Comparison of ENCODE assay signal across 36 cellular contexts in the genomic region with DNA sequence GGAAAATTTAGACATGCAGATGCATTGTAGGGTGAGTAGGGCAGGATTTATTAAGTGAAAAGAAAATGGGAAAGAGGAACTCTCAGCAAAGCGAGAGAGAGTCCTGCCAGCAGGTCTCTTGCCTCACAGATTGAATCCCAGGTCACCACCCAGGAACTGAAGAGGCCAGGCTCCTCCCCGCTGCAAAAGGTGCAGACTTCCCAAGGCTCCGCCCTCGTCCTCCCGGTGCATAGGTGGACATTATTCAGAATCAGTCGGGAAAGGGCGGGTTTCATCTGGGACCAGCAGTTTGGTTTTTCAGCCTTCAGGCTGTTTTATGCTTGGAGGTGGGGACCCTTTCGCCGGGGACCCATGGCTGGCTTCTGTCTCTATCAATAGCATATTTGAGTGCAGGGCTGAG.
"Had no signal": no experiment of that assay in that cellular context is flagged by ENCODE, and none has a peak within 500 bp of the region (broad histone marks: within the 10 kb centered on the region; RNA-seq: fewer than 3 reads in every experiment).

No MANE protein-coding gene starts in this region.

- H3K4me3 Mint-ChIP-seq: activated naive CD4-positive, alpha-beta T cell treated with anti-CD3 and anti-CD28 coated beads, Interleukin-2, amount 10 ng/mL, durations not matched to agents 7 days and 5 days; activated naive CD8-positive, alpha-beta T cell treated with anti-CD3 and anti-CD28 coated beads, Interleukin-2, amount 10 ng/mL, durations not matched to agents 7 days and 5 days; brain; mesothelial cell of epicardium; naive B cell; nephron progenitor cell; stimulated activated effector memory CD8-positive, alpha-beta T cell treated with anti-CD3 and anti-CD28 coated beads, Interleukin-12 subunit alpha, Interleukin-12 subunit beta, amount 100 ng/mL, for 72 hours; stimulated activated naive CD8-positive, alpha-beta T cell treated with anti-CD3 and anti-CD28 coated beads, Interleukin-15, Interleukin-2, amounts not matched to agents 100 ng/mL and 50 ng/mL, for 24 hours; T-helper 2 cell treated with Interferon-gamma antibody and Interleukin-4, amounts not matched to agents 5 μg/mL and 100 μg/mL, for 36 hours; type B pancreatic cell had no signal

- ATAC-seq: gastrocnemius medialis; left colon; pancreas; sciatic nerve; stimulated activated effector memory CD8-positive, alpha-beta T cell treated with anti-CD3 and anti-CD28 coated beads, Interleukin-12 subunit alpha, Interleukin-12 subunit beta, amount 100 ng/mL, for 72 hours had no signal

- H3K36me3 Mint-ChIP-seq: activated naive CD4-positive, alpha-beta T cell treated with anti-CD3 and anti-CD28 coated beads, Interleukin-2, amount 10 ng/mL, durations not matched to agents 7 days and 5 days; activated naive CD8-positive, alpha-beta T cell treated with anti-CD3 and anti-CD28 coated beads, Interleukin-2, amount 10 ng/mL, durations not matched to agents 7 days and 5 days; stimulated activated effector memory CD8-positive, alpha-beta T cell treated with anti-CD3 and anti-CD28 coated beads, Interleukin-12 subunit alpha, Interleukin-12 subunit beta, amount 100 ng/mL, for 72 hours; type B pancreatic cell had no signal

- H3K9me3 Mint-ChIP-seq: activated naive CD4-positive, alpha-beta T cell treated with anti-CD3 and anti-CD28 coated beads, Interleukin-2, amount 10 ng/mL, durations not matched to agents 7 days and 5 days had no signal

- H3K4me3 ChIP-seq: ascending aorta, cardiac muscle cell, coronary artery, dorsolateral prefrontal cortex, gastrocnemius medialis, pancreas, prostate gland, skin epidermis, thoracic aorta, uterus had no signal

- FAIRE-seq: kidney, pancreas had no signal

- H3K27me3 ChIP-seq: ascending aorta, cardiac muscle cell, dorsolateral prefrontal cortex, gastrocnemius medialis, pancreas, uterus had no signal

- H3K36me3 ChIP-seq: ascending aorta, cardiac muscle cell, gastrocnemius medialis, pancreas, prostate gland, thoracic aorta, uterus had no signal

- DNase-seq: activated CD4-positive, alpha-beta T cell treated with anti-CD3 and anti-CD28 coated beads for 48 hours; activated CD4-positive, alpha-beta T cell treated with anti-CD3 and anti-CD28 coated beads, Interleukin-2, amount 50 U/mL, for 48 hours; activated CD8-positive, alpha-beta memory T cell treated with anti-CD3 and anti-CD28 coated beads for 24 hours; activated gamma-delta T cell; activated naive CD4-positive, alpha-beta T cell treated with anti-CD3 and anti-CD28 coated beads, Interleukin-2, amount 10 ng/mL, durations not matched to agents 7 days and 5 days; activated naive CD8-positive, alpha-beta T cell treated with anti-CD3 and anti-CD28 coated beads, Interleukin-2, amount 10 ng/mL, durations not matched to agents 7 days and 5 days; activated T-cell treated with anti-CD3 and anti-CD28 coated beads, Interleukin-2, amount 50 U/mL, for 1 hour; cerebellar nuclear complex; dorsolateral prefrontal cortex; effector memory CD4-positive, alpha-beta T cell; erythroblast; gastrocnemius medialis; glutamatergic neuron; kidney; left colon; mammary epithelial cell; naive B cell; nephron progenitor cell; nucleus accumbens; pancreas; retina; stimulated activated CD4-positive, alpha-beta T cell treated with anti-CD3 and anti-CD28 coated beads, Interleukin-4, amount 100 ng/mL, for 24 hours; uterus had no signal

- H3K9me3 ChIP-seq: ascending aorta, gastrocnemius medialis, pancreas, prostate gland, thoracic aorta, uterus had no signal

- H3K27ac Mint-ChIP-seq: activated naive CD4-positive, alpha-beta T cell treated with anti-CD3 and anti-CD28 coated beads, Interleukin-2, amount 10 ng/mL, durations not matched to agents 7 days and 5 days; activated naive CD8-positive, alpha-beta T cell treated with anti-CD3 and anti-CD28 coated beads, Interleukin-2, amount 10 ng/mL, durations not matched to agents 7 days and 5 days; brain; mesothelial cell of epicardium; naive B cell; nephron progenitor cell; stimulated activated effector memory CD8-positive, alpha-beta T cell treated with anti-CD3 and anti-CD28 coated beads, Interleukin-12 subunit alpha, Interleukin-12 subunit beta, amount 100 ng/mL, for 72 hours; stimulated activated naive CD8-positive, alpha-beta T cell treated with anti-CD3 and anti-CD28 coated beads, Interleukin-15, Interleukin-2, amounts not matched to agents 100 ng/mL and 50 ng/mL, for 24 hours; T-helper 2 cell treated with Interferon-gamma antibody and Interleukin-4, amounts not matched to agents 5 μg/mL and 100 μg/mL, for 36 hours; type B pancreatic cell had no signal

- H3K4me1 ChIP-seq: ascending aorta, gastrocnemius medialis, pancreas, prostate gland, uterus had no signal

- H3K27ac ChIP-seq: ascending aorta, cardiac muscle cell, coronary artery, dorsolateral prefrontal cortex, gastrocnemius medialis, pancreas, prostate gland, skin epidermis, thoracic aorta, uterus had no signal

- H3K27me3 Mint-ChIP-seq: activated naive CD4-positive, alpha-beta T cell treated with anti-CD3 and anti-CD28 coated beads, Interleukin-2, amount 10 ng/mL, durations not matched to agents 7 days and 5 days; stimulated activated naive CD8-positive, alpha-beta T cell treated with anti-CD3 and anti-CD28 coated beads, Interleukin-15, Interleukin-2, amounts not matched to agents 100 ng/mL and 50 ng/mL, for 24 hours; type B pancreatic cell had no signal

- H3K4me1 Mint-ChIP-seq: activated naive CD4-positive, alpha-beta T cell treated with anti-CD3 and anti-CD28 coated beads, Interleukin-2, amount 10 ng/mL, durations not matched to agents 7 days and 5 days; activated naive CD8-positive, alpha-beta T cell treated with anti-CD3 and anti-CD28 coated beads, Interleukin-2, amount 10 ng/mL, durations not matched to agents 7 days and 5 days; brain; mesothelial cell of epicardium; naive B cell; nephron progenitor cell; stimulated activated effector memory CD8-positive, alpha-beta T cell treated with anti-CD3 and anti-CD28 coated beads, Interleukin-12 subunit alpha, Interleukin-12 subunit beta, amount 100 ng/mL, for 72 hours had no signal
